13 cellular contexts compared by ENCODE assay signal in genomic region chr22:44667276-44667675, GRCh38. TPM values are rescaled to one million over a fixed set of nuclear protein-coding genes. Genes with fewer than 3 reads are reported as not detected.
DNase-seq lines count a peak whose midpoint lies in the region; ATAC-seq, FAIRE-seq and TF ChIP-seq lines count a peak whose summit lies in the region.
"Had no signal": no experiment of that assay in that cellular context is flagged by ENCODE, and none has a peak within 500 bp of the region (broad histone marks: within the 10 kb centered on the region; RNA-seq: fewer than 3 reads in every experiment).

No MANE protein-coding gene starts in this region.

- intact Hi-C loops in posterior vena cava (cut with DNase I), result no loop called here

- no peak overlapping the region for H2AFZ ChIP-seq in SK-N-SH (ENCODE audit: low read depth)

- no peak for FAIRE-seq in HTR-8/SVneo (lab: Jason Lieb, UNC)
- FAIRE-seq: endothelial cell of umbilical vein had no signal

- H3K36me3 ChIP-seq in SK-N-SH (replicated peaks in 1 of 2; ENCODE audit: control insufficient read depth in 1 of 2, insufficient read depth in 2 of 2, low read length in 1 of 2), result no peaks in the 10 kb centered on the region
- H3K36me3 ChIP-seq in gastroesophageal sphincter, result no peaks in the 10 kb centered on the region
- H3K36me3 ChIP-seq: upper lobe of left lung had no signal

- no peaks in the 10 kb centered on the region for H3K9me2 ChIP-seq in SK-N-SH

- H3K9me3 ChIP-seq in SK-N-SH (no peaks in the 10 kb centered on the region), gastroesophageal sphincter (no peaks in the 10 kb centered on the region)
- H3K9me3 ChIP-seq: body of pancreas, upper lobe of left lung had no signal

- no peaks in the 10 kb centered on the region for H4K20me1 ChIP-seq in SK-N-SH (ENCODE audit: insufficient read depth)

- H3K4me3 ChIP-seq in SK-N-SH (ENCODE audit: low read depth in 2 of 2, low read length in 1 of 2) (no peak overlapping the region), gastroesophageal sphincter (no peak overlapping the region)
- H3K4me3 ChIP-seq: body of pancreas had no signal

- H3K4me1 Mint-ChIP-seq in IgD-negative memory B cell (peaks cover 10 to 22% (median 19%) of the 10 kb centered on the region in 3 donors), endothelial cell (ENCODE audit: unreplicated experiment) (peaks cover 17% of the 10 kb centered on the region)

- peak overlapping the region; percentile 71; the same call in 1 of the 2 replicates for H3K4me2 ChIP-seq in SK-N-SH

- H3K9ac ChIP-seq in SK-N-SH, result no peak overlapping the region

- TF ChIP-seq POLR2A in gastroesophageal sphincter (IDR thresholded peaks at IDR 0.05), result no peak

- TF ChIP-seq EP300 in SK-N-SH (IDR thresholded peaks at IDR 0.05; ENCODE audit: borderline replicate concordance in 1 of 2, low read depth in 1 of 2, low read length in 1 of 2) (no peak), gastroesophageal sphincter (IDR thresholded peaks at IDR 0.05) (no peak)

- H3K9me3 Mint-ChIP-seq in IgD-negative memory B cell, result no peaks in the 10 kb centered on the region
- H3K9me3 Mint-ChIP-seq in endothelial cell (ENCODE audit: unreplicated experiment), result no peaks in the 10 kb centered on the region

- ATAC-seq in SK-N-SH treated with all-trans-retinoic acid at 6 μM for 48 hours, result no peak
- no peak for ATAC-seq in gastroesophageal sphincter
- ATAC-seq: body of pancreas had no signal

- H3K27ac ChIP-seq in SK-N-SH (ENCODE audit: low read depth in 2 of 2, low read length in 1 of 2) (no peak overlapping the region), gastroesophageal sphincter (peak overlapping the region in 2 of 4 donors; percentile 75 to 76)

- H3K27me3 Mint-ChIP-seq in IgD-negative memory B cell (peaks cover 22% of the 10 kb centered on the region), endothelial cell (ENCODE audit: unreplicated experiment) (peaks cover 8% of the 10 kb centered on the region)

- POLR2A ChIA-PET in SK-N-SH (lab: Yijun Ruan, JAX), result no interaction called here

- DNase-seq in SK-N-SH (peak; percentile 14), endothelial cell (ENCODE audit: low spot score) (no peak), posterior vena cava (ENCODE audit: low spot score) (peak; percentile 28), SIG-M5 (lab: John Stamatoyannopoulos, UW) (no peak), HTR-8/SVneo (ENCODE audit: insufficient read length, low spot score) (no peak)
- DNase-seq: DMS 273 treated with DMSO at 0.1 percent for 48 hours, NCI-H2171, upper lobe of left lung had no signal

- no peaks in the 10 kb centered on the region for H3F3A ChIP-seq in SK-N-SH (replicated peaks; ENCODE audit: insufficient read depth)

- H3K27me3 ChIP-seq in SK-N-SH (ENCODE audit: insufficient read depth) (no peaks in the 10 kb centered on the region; the same call in 1 of the 2 replicates), gastroesophageal sphincter (peaks cover 32% of the 10 kb centered on the region)

- H3K36me3 Mint-ChIP-seq in IgD-negative memory B cell (no peaks in the 10 kb centered on the region), endothelial cell (ENCODE audit: low read depth, unreplicated experiment) (peaks cover 4% of the 10 kb centered on the region)

- H3K4me3 Mint-ChIP-seq in IgD-negative memory B cell, result peak overlapping the region; percentile 68 to 88 (median 80)
- H3K4me3 Mint-ChIP-seq in endothelial cell (ENCODE audit: unreplicated experiment), result peak overlapping the region; percentile 85

- WGBS in SK-N-SH (ENCODE audit: low lambda C conversion rate), result 73% methylated on average over 5 of the region's 5 CpGs
- WGBS in gastroesophageal sphincter (ENCODE audit: low coverage in 1 of 2), 2 donors, result 49 to 82% methylated on average over 2 to 4 of the region's 5 CpGs

- H3K27ac Mint-ChIP-seq in IgD-negative memory B cell (peak overlapping the region; percentile 23 to 69 (median 65)), endothelial cell (ENCODE audit: unreplicated experiment) (no peak overlapping the region)

- H3K79me2 ChIP-seq in SK-N-SH (ENCODE audit: insufficient read depth), result no peaks in the 10 kb centered on the region

- no peak for TF ChIP-seq RAD21 in SK-N-SH (IDR thresholded peaks at IDR 0.05; ENCODE audit: low read length)

- TF ChIP-seq CTCF in SK-N-SH (IDR thresholded peaks at IDR 0.05) (no peak), endothelial cell (IDR thresholded peaks at IDR 0.05; ENCODE audit: unreplicated experiment) (no peak), gastroesophageal sphincter (IDR thresholded peaks at IDR 0.05) (no peak)

- H3K4me1 ChIP-seq in SK-N-SH (ENCODE audit: control insufficient read depth in 1 of 2, insufficient read depth in 2 of 2, low read depth in 1 of 2, low read length in 1 of 2) (peaks cover 0 to 20% of the 10 kb centered on the region in 2 experiments; a peak in 1 of 4 replicates), gastroesophageal sphincter (peaks cover 0 to 54% (median 4%) of the 10 kb centered on the region in 3 donors)

- CTCF ChIA-PET in SK-N-SH (lab: Yijun Ruan, JAX), result interaction anchor here (0.6 to 1.6 kb wide), 2 partner anchors 42 to 69 kb away, joined by 3 to 5 read pairs; no protein-coding TSS in a partner anchor

TF ChIP-seq in SK-N-SH, 30 proteins besides CTCF, POLR2A, EP300 and RAD21 (continues in another document):
- TF ChIP-seq RXRA (IDR thresholded peaks at IDR 0.05; ENCODE audit: borderline replicate concordance, low read depth), result no peak
- no peak for TF ChIP-seq FOXJ3 (CRISPR knock-in tag; IDR thresholded peaks at IDR 0.05)
- no peak for TF ChIP-seq MAX (IDR thresholded peaks at IDR 0.05; ENCODE audit: low read depth)
- no peak for TF ChIP-seq POLR2AphosphoS5 (IDR thresholded peaks at IDR 0.05; ENCODE audit: low read depth, low read length)

TF ChIP-seq in SK-N-SH treated with all-trans-retinoic acid at 6 μM for 48 hours, 23 proteins besides CTCF, POLR2A, EP300 and RAD21:
- TF ChIP-seq POU6F1 (CRISPR knock-in tag; IDR thresholded peaks at IDR 0.05; ENCODE audit: borderline replicate concordance, low read depth) (no peak), TCF4 (CRISPR knock-in tag; IDR thresholded peaks at IDR 0.05; ENCODE audit: borderline replicate concordance) (no peak)

RNA-seq across cellular contexts. Expression of gene PRR5, which starts 34.7 kb away (rescaled TPM):
- 1.3 TPM in 2 replicates for polyA plus RNA-seq in SK-N-SH (2012; rRNA removed)
- polyA plus RNA-seq in SK-N-SH (2012; cell fraction: cytosol; rRNA removed), result 0.86 and 1.4 TPM in 2 replicates
- 2.5 and 2.6 TPM in 2 replicates for polyA plus RNA-seq in SK-N-SH (2012; cell fraction: nucleus; rRNA removed)
- 40.3 TPM for polyA plus RNA-seq in IgD-negative memory B cell
- 40.5 TPM for total RNA-seq in endothelial cell (ENCODE audit: unreplicated experiment)
- total RNA-seq in posterior vena cava, result 10 to 100 TPM in 1 of 2 donors, 1 to 10 TPM in 1; 8.8 to 11.8 TPM
- total RNA-seq in gastroesophageal sphincter, result 1 to 10 TPM; 4.2 to 9.8 (median 7.1) TPM

Comparison
In these comparisons a context has a peak if more than half of its experiments do, and no peak if none do; other contexts are left out.
1. DNase-seq: peak in SK-N-SH (single experiment) and posterior vena cava (single experiment); none in endothelial cell (single experiment), SIG-M5 (single experiment) and HTR-8/SVneo (single experiment).